1 cellular context compared by ENCODE assay signal in the genomic region with DNA sequence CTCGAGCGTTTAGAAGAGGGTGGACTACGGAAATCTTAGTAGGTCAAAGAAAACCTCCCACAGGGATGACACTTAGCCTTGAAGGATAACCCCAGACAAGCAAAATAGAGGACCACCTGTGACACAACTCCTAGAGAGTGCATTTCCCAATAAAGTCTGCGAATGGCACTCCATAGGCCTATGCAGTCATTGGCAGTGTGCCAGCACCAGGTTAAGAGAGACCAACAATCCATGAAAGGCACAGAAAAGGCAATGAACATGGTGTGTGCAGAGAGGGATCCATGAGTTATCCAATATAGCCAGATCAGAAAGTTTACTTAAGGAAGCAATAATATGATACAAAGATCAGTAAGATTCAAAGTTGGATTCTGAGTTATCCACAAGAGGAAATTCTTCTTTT.
TF ChIP-seq lines count a peak whose summit lies in the region.

No MANE protein-coding gene starts in this region.

TF ChIP-seq in GM23338, 12 proteins besides CTCF, POLR2A, EP300 and RAD21:
- TF ChIP-seq EZH2phosphoT487 (IDR thresholded peaks at IDR 0.05; ENCODE audit: unreplicated experiment) (no peak), POLR2AphosphoS5 (IDR thresholded peaks at IDR 0.05; ENCODE audit: low read depth) (no peak), ZNF331 (CRISPR knock-in tag; IDR thresholded peaks at IDR 0.05; ENCODE audit: low read depth) (no peak)
TF ChIP-seq in GM23338: peak in this region for 0.
